8 cellular contexts compared by ENCODE assay signal in genomic region chr16:56789360-56789759, GRCh38. TPM values are rescaled to one million over a fixed set of nuclear protein-coding genes. Genes with fewer than 3 reads are reported as not detected.
DNase-seq lines count a peak whose midpoint lies in the region; ATAC-seq and TF ChIP-seq lines count a peak whose summit lies in the region.

No MANE protein-coding gene starts in this region.

- intact Hi-C loops in adrenal gland (cut with DNase I): no loop called here
- intact Hi-C loops in left colon (cut with DNase I, micrococcal nuclease): no loop called here
- intact Hi-C loops in sigmoid colon (cut with DNase I): no loop called here

- ATAC-seq in left colon: peak; percentile 93
- no peak for ATAC-seq in GM19452 (IDR thresholded peaks at IDR 0.05; ENCODE audit: unreplicated experiment)

- H3K36me3 ChIP-seq in adrenal gland (replicated peaks in 1 of 2) (no peaks in the 10 kb centered on the region), suprapubic skin (no peaks in the 10 kb centered on the region), sigmoid colon (no peaks in the 10 kb centered on the region)

- 71 to 83% (median 79%) methylated on average over 4 to 5 of the region's 5 CpGs for WGBS in adrenal gland, 4 donors
- 60% methylated on average over 5 of the region's 5 CpGs for WGBS in suprapubic skin
- WGBS in sigmoid colon, 2 donors: 65 to 73% methylated on average over 5 of the region's 5 CpGs

- H3K27me3 ChIP-seq in adrenal gland (no peaks in the 10 kb centered on the region), suprapubic skin (no peaks in the 10 kb centered on the region), sigmoid colon (no peaks in the 10 kb centered on the region)

- no peaks in the 10 kb centered on the region for H3K4me1 ChIP-seq in adrenal gland (replicated peaks in 1 of 2)
- no peaks in the 10 kb centered on the region for H3K4me1 ChIP-seq in suprapubic skin
- H3K4me1 ChIP-seq in sigmoid colon: peaks cover 0 to 7% (median 0%) of the 10 kb centered on the region in 4 donors

- H3K9me3 ChIP-seq in adrenal gland (replicated peaks in 1 of 3): no peaks in the 10 kb centered on the region
- H3K9me3 ChIP-seq in suprapubic skin: no peaks in the 10 kb centered on the region
- no peaks in the 10 kb centered on the region for H3K9me3 ChIP-seq in sigmoid colon

- TF ChIP-seq EP300 in suprapubic skin (IDR thresholded peaks at IDR 0.05): no peak
- no peak for TF ChIP-seq EP300 in sigmoid colon (IDR thresholded peaks at IDR 0.05)

- H3K27ac ChIP-seq in adrenal gland (no peak overlapping the region), suprapubic skin (no peak overlapping the region), sigmoid colon (no peak overlapping the region)

- TF ChIP-seq POLR2A in adrenal gland (IDR thresholded peaks at IDR 0.05): no peak
- TF ChIP-seq POLR2A in suprapubic skin (IDR thresholded peaks at IDR 0.05): no peak
- TF ChIP-seq POLR2A in sigmoid colon (IDR thresholded peaks at IDR 0.05): no peak

- peak; percentile 19 to 54 (median 50) for TF ChIP-seq CTCF in adrenal gland (IDR thresholded peaks at IDR 0.05)
- peak in 1 of 2 donors; percentile 42 for TF ChIP-seq CTCF in suprapubic skin (IDR thresholded peaks at IDR 0.05)
- no peak for TF ChIP-seq CTCF in sigmoid colon (IDR thresholded peaks at IDR 0.05)

- no peak overlapping the region for H3K4me3 ChIP-seq in adrenal gland
- H3K4me3 ChIP-seq in suprapubic skin: no peak overlapping the region
- H3K4me3 ChIP-seq in sigmoid colon: no peak overlapping the region

- peak; percentile 5 for DNase-seq in activated naive CD4-positive, alpha-beta T cell treated with Interleukin-2 at 50 U/mL for 16 hours
- DNase-seq in activated naive CD4-positive, alpha-beta T cell (lab: John Stamatoyannopoulos, UW): no peak
- DNase-seq in NCI-H2107 (lab: John Stamatoyannopoulos, UW): peak; percentile 38
- peak; percentile 57 to 74 (median 62) for DNase-seq in adrenal gland
- peak; percentile 34 to 53 for DNase-seq in left colon
- no peak for DNase-seq in suprapubic skin (ENCODE audit: low spot score in 2 of 2)
- no peak for DNase-seq in sigmoid colon

RNA-seq across cellular contexts. Expression of gene NUP93, which starts 59.4 kb away (rescaled TPM):
- 10 to 100 TPM; 29.3 to 71.1 (median 39.7) TPM for total RNA-seq in adrenal gland
- polyA plus RNA-seq in adrenal gland: 10 to 100 TPM; 35.8 to 65.1 (median 52.7) TPM
- total RNA-seq in left colon: 10 to 100 TPM; 34.1 to 52.7 TPM
- total RNA-seq in suprapubic skin: 10 to 100 TPM; 27.9 to 56.6 (median 44.1) TPM
- total RNA-seq in sigmoid colon: 10 to 100 TPM; 20.2 to 35.5 (median 22.2) TPM
- polyA plus RNA-seq in sigmoid colon: 10 to 100 TPM; 13.8 to 35.8 (median 18.3) TPM

Comparison
In these comparisons a context has a peak if more than half of its experiments do, and no peak if none do; other contexts are left out.
1. DNase-seq: peak in activated naive CD4-positive, alpha-beta T cell treated with Interleukin-2 at 50 U/mL for 16 hours (single experiment), NCI-H2107 (single experiment), adrenal gland (7 of 7) and left colon (2 of 2); none in activated naive CD4-positive, alpha-beta T cell (0 of 4), suprapubic skin (0 of 2) and sigmoid colon (single experiment).
2. CTCF ChIP-seq: peak in adrenal gland (6 of 6); none in sigmoid colon (0 of 4).